ENCODE assay signal across 1 cellular context in the genomic region with DNA sequence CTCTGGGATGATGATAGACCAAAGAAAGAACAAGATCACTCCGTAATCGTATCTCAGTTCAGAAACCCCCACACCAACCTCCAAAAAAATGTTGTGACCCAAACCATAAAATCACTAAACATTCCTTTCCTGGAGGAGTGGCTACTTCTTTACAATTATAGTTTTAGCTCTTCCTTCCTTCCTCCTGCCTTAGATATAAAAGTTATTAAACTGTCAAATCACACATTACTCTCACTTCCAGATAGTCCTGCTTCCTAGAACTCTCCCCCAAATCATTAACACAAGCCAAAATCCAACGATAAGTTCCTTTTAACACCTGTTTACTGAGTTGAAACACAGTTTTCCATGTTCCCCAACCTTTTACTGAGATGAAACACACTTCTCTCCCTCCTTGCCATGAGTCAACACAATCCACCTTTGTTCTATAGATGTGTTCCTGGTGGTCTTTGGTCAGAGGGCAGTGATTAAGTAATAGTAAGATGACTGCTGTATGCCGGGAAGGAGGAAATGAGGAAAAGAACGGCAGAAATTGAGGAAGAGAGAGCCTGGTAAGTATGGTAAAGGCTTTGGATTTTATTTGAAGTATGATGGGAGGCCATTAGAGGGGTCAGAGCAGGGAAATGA.
TF ChIP-seq lines count a peak whose summit lies in the region.

No MANE protein-coding gene starts in this region.

TF ChIP-seq in HCT116, 20 proteins besides CTCF, POLR2A, EP300 and RAD21 (continued from another document):
- TF ChIP-seq, protein P1, sequence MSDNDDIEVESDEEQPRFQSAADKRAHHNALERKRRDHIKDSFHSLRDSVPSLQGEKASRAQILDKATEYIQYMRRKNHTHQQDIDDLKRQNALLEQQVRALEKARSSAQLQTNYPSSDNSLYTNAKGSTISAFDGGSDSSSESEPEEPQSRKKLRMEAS (IDR thresholded peaks at IDR 0.05): no peak
- TF ChIP-seq SRF (IDR thresholded peaks at IDR 0.05; ENCODE audit: low read depth) (no peak), CBX3 (IDR thresholded peaks at IDR 0.05; ENCODE audit: low read depth) (no peak), ZBTB33 (IDR thresholded peaks at IDR 0.05; ENCODE audit: extremely low read depth, insufficient replicate concordance, low read length) (no peak), SP1 (IDR thresholded peaks at IDR 0.05; ENCODE audit: low read depth) (no peak), ELF1 (IDR thresholded peaks at IDR 0.05; ENCODE audit: borderline replicate concordance, low read depth) (no peak)
